Comparison of ENCODE assay signal across 1 cellular context in the genomic region with DNA sequence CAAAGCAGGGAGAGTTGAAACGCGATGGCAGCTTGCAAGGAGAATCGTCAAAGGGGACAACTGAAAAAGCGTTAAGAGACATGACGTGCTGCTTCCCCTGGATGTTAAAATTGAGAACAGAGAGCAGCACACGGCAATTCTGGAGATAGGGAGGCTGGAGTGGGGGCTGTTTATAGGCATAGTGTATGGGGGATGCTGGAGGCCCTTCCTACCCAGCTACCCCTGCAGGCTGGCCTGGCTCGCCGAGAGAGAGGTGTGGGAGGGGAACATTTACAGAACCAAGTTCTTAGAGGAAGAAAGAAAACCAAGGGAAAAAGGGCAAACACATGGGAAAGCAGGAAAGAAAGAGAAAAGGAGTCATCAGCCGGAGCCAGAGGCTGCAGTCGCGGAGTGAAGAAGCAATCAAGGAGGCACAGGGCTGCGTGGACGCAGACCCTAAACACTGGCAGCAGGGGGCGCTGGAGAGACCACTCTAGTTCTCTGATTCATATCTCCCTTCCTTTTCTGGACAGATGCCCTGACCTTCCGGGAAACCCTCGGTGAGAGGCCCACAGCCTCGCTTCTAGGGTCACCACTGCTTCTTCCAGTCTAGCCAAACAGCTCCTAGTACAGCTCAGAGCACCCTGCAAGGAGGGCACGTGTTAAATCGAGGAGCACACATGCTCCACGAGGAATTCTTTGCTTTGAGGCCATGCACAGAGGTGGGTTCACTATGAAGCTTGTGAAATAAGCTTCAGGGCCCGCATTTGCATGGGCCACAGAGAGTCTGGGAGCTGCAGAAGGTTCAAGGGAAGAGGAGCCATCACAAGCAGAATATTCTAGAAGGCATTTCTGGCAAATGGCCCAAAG.
TF ChIP-seq lines count a peak whose summit lies in the region.

No MANE protein-coding gene starts in this region.

TF ChIP-seq in IMR-90, 13 proteins besides CTCF, POLR2A, EP300 and RAD21:
- no peak for TF ChIP-seq FOS (IDR thresholded peaks at IDR 0.05; ENCODE audit: low read depth, low read length)
- peak; percentile 38 for TF ChIP-seq SMC3 (IDR thresholded peaks at IDR 0.05; ENCODE audit: low read depth, low read length)
TF ChIP-seq in IMR-90: peak in this region for 1.
